In the genomic region with DNA sequence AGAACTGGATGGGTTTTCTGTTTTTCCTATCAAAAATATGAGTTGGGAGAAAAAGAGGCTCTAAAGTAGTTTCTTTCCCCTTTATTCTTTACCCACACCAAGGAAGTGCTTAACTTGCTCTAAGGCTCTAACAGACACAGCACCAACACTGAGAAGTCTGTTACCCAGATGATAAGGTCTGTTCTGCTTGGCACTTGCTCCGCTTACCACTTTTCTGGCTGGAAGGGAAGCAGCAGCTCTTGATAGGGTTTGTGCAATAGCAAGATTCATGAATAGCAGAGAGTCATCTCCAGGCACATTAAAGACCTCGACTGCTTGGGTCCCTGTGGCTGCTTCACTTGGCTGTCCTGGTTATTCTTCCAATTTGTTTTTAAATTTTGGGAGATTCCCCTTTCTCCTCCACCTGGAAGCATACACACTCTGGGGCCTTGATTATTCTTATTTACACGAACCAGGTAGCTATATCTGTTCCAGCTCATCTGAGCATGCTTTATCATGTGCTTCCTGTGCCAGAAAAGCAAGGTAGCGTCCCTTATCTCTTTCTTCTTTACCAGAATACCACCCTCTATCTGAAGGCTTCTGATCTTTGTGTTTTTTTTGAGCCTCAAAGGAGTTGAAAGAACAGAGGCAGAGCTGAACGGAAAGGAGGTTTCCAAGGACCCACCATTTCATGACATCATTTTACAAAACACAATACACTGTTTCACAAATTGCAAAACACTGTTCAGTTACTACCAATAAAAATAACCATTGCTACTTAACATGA, we compare ENCODE assay signal across 1 cellular context.
TF ChIP-seq lines count a peak whose summit lies in the region.

No MANE protein-coding gene starts in this region.

TF ChIP-seq in SK-N-SH treated with all-trans-retinoic acid at 6 μM for 48 hours, 23 proteins besides CTCF, POLR2A, EP300 and RAD21 (continued from another document):
- TF ChIP-seq, protein P1, sequence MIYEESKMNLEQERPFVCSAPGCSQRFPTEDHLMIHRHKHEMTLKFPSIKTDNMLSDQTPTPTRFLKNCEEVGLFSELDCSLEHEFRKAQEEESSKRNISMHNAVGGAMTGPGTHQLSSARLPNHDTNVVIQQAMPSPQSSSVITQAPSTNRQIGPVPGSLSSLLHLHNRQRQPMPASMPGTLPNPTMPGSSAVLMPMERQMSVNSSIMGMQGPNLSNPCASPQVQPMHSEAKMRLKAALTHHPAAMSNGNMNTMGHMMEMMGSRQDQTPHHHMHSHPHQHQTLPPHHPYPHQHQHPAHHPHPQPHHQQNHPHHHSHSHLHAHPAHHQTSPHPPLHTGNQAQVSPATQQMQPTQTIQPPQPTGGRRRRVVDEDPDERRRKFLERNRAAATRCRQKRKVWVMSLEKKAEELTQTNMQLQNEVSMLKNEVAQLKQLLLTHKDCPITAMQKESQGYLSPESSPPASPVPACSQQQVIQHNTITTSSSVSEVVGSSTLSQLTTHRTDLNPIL (CRISPR knock-in tag; IDR thresholded peaks at IDR 0.05; ENCODE audit: low read depth), result no peak
- TF ChIP-seq CSDC2 (CRISPR knock-in tag; IDR thresholded peaks at IDR 0.05), result no peak
